Comparison of ENCODE assay signal across 1 cellular context in the genomic region with DNA sequence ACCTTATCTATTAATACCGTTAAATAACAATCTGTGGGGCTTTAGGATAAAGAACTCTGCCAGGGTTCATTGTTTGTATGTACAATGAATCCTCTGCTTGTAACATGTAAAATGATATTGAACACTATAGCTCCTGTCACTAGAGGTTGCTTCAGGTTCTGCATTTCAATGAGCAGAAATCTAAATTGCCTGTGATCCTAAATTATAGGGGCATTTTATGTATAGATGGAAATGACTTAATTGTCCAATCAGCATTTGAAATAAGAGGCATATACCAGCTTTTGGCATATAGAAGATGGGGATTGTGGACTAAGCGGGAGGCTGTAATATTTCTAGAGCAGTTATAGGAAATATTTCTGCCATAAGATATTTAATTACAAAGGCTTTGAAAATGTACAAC.
TF ChIP-seq lines count a peak whose summit lies in the region.

No MANE protein-coding gene starts in this region.

TF ChIP-seq in endothelial cell of umbilical vein, 7 proteins besides CTCF, POLR2A, EP300 and RAD21 (continued from another document):
- no peak for TF ChIP-seq GATA2 (IDR thresholded peaks at IDR 0.05; ENCODE audit: insufficient read depth, insufficient read length, low read depth, low read length)
- TF ChIP-seq EZH2 (IDR thresholded peaks at IDR 0.05; ENCODE audit: borderline replicate concordance, low read depth, low read length, severe bottlenecking) = no peak
- TF ChIP-seq FOS (IDR thresholded peaks at IDR 0.05; ENCODE audit: borderline replicate concordance, insufficient read depth, low read length) = no peak
- TF ChIP-seq JUN (IDR thresholded peaks at IDR 0.05; ENCODE audit: borderline replicate concordance, insufficient read depth, insufficient read length, low read depth) = no peak
